21 cellular contexts compared by ENCODE assay signal in genomic region chr15:47737424-47737823, GRCh38. TPM values are rescaled to one million over a fixed set of nuclear protein-coding genes. Genes with fewer than 3 reads are reported as not detected.
"Had no signal": no experiment of that assay in that cellular context is flagged by ENCODE, and none has a peak within 500 bp of the region (broad histone marks: within the 10 kb centered on the region; RNA-seq: fewer than 3 reads in every experiment).

No MANE protein-coding gene starts in this region.

- DNase-seq: activated CD4-positive, alpha-beta T cell treated with anti-CD3 and anti-CD28 coated beads, Interleukin-2, amount 10 ng/mL, durations not matched to agents 7 days and 5 days; activated CD4-positive, CD25-positive, alpha-beta regulatory T cell; activated naive CD4-positive, alpha-beta T cell treated with anti-CD3 and anti-CD28 coated beads, Interleukin-2, amount 50 U/mL, for 16 hours; activated T-cell treated with anti-CD3 and anti-CD28 coated beads for 4 hours; amniotic stem cell; body of pancreas; effector memory CD8-positive, alpha-beta T cell; foreskin melanocyte; heart left ventricle; kidney; naive B cell; posterior cingulate gyrus; right cardiac atrium; stimulated activated CD4-positive, alpha-beta T cell treated with anti-CD3 and anti-CD28 coated beads, Interleukin-2, amount 100 ng/mL, for 24 hours; stimulated activated naive B cell treated with anti-CD40 and anti-IgM and Interleukin-4, amounts not matched to agents 10 μg/mL and 1 μg/mL and 100 μg/mL, for 72 hours; T-helper 17 cell had no signal

- H3K36me3 ChIP-seq: heart left ventricle had no signal

- ATAC-seq: body of pancreas; effector memory CD8-positive, alpha-beta T cell; heart left ventricle; right cardiac atrium; SK-N-SH treated with all-trans-retinoic acid at 6 μM for 48 hours; stimulated activated naive B cell treated with anti-CD40 and anti-IgM and Interleukin-4, amounts not matched to agents 10 μg/mL and 1 μg/mL and 100 μg/mL, for 72 hours; T-helper 17 cell had no signal

- H3K27me3 ChIP-seq: body of pancreas, heart left ventricle had no signal

- H3K9me3 ChIP-seq: body of pancreas, heart left ventricle had no signal

- H3K4me3 ChIP-seq: body of pancreas had no signal

- H3K27ac ChIP-seq: body of pancreas, epithelial cell of prostate had no signal

- FAIRE-seq: kidney, TTC549 had no signal

RNA-seq across cellular contexts. Expression of gene SEMA6D, which starts 20.1 kb away (rescaled TPM):
- total RNA-seq: activated CD4-positive, alpha-beta T cell treated with anti-CD3 and anti-CD28 coated beads, Interleukin-2, amount 10 ng/mL, durations not matched to agents 7 days and 5 days; activated CD8-positive, alpha-beta memory T cell treated with anti-CD3 and anti-CD28 coated beads for 36 hours; activated T-helper 2 cell treated with anti-CD3 and anti-CD28 coated beads, Interferon-gamma antibody, Interleukin-2, Interleukin-4, amounts not matched to agents 10 μg/mL and 5 μg/mL and 100 μg/mL, durations not matched to agents 14 hours and 24 hours and 36 hours; T-helper 17 cell had no signal
